In genomic region chr4:109810580-109811387, GRCh38 we compare ENCODE assay signal across 25 cellular contexts. TPM values are rescaled to one million over a fixed set of nuclear protein-coding genes. Genes with fewer than 3 reads are reported as not detected.
"Had no signal": no experiment of that assay in that cellular context is flagged by ENCODE, and none has a peak within 500 bp of the region (broad histone marks: within the 10 kb centered on the region; RNA-seq: fewer than 3 reads in every experiment).

No MANE protein-coding gene starts in this region.

- H3K9me3 ChIP-seq: body of pancreas, left ventricle myocardium inferior, prostate gland, right atrium auricular region, tibial nerve, vagina had no signal

- ATAC-seq: activated CD4-positive, alpha-beta T cell treated with anti-CD3 and anti-CD28 coated beads for 36 hours; activated CD8-positive, alpha-beta memory T cell treated with anti-CD3 and anti-CD28 coated beads, Interleukin-2, amount 10 ng/mL, durations not matched to agents 7 days and 5 days; body of pancreas; foreskin keratinocyte had no signal

- H3K27ac Mint-ChIP-seq: activated CD4-positive, alpha-beta memory T cell treated with anti-CD3 and anti-CD28 coated beads, Interleukin-2, amount 10 ng/mL, durations not matched to agents 7 days and 5 days; activated CD4-positive, alpha-beta T cell treated with anti-CD3 and anti-CD28 coated beads for 36 hours; activated naive CD4-positive, alpha-beta T cell treated with anti-CD3 and anti-CD28 coated beads for 36 hours; activated T-helper 2 cell treated with anti-CD3 and anti-CD28 coated beads, Interferon-gamma antibody, Interleukin-2, Interleukin-4, amounts not matched to agents 10 μg/mL and 5 μg/mL and 100 μg/mL, durations not matched to agents 14 hours and 24 hours and 36 hours; naive B cell had no signal

- H3K36me3 ChIP-seq: left ventricle myocardium inferior, prostate gland, right atrium auricular region, tibial nerve, vagina, WERI-Rb-1 had no signal

- DNase-seq: activated CD4-positive, alpha-beta memory T cell treated with anti-CD3 and anti-CD28 coated beads, Interleukin-2, amount 10 ng/mL, durations not matched to agents 7 days and 5 days; activated CD4-positive, alpha-beta T cell treated with anti-CD3 and anti-CD28 coated beads for 36 hours; activated CD8-positive, alpha-beta memory T cell treated with anti-CD3 and anti-CD28 coated beads, Interleukin-2, amount 10 ng/mL, durations not matched to agents 7 days and 5 days; activated naive CD4-positive, alpha-beta T cell treated with anti-CD3 and anti-CD28 coated beads for 36 hours; body of pancreas; foreskin keratinocyte; hippocampal formation; kidney glomerular epithelial cell; left ventricle myocardium inferior; mammary epithelial cell; naive B cell; stimulated activated CD4-positive, alpha-beta T cell treated with anti-CD3 and anti-CD28 coated beads, Interleukin-2, amount 100 ng/mL, for 24 hours; stimulated activated naive CD4-positive, alpha-beta T cell treated with Interleukin-2 at 50 U/mL for 16 hours; substantia nigra; WERI-Rb-1 had no signal

- H3K27ac ChIP-seq: body of pancreas, foreskin keratinocyte, left ventricle myocardium inferior, prostate gland, right atrium auricular region, tibial nerve, vagina, WERI-Rb-1 had no signal

- H3K9me3 Mint-ChIP-seq: activated CD4-positive, alpha-beta memory T cell treated with anti-CD3 and anti-CD28 coated beads, Interleukin-2, amount 10 ng/mL, durations not matched to agents 7 days and 5 days; activated naive CD4-positive, alpha-beta T cell treated with anti-CD3 and anti-CD28 coated beads for 36 hours; activated T-helper 2 cell treated with anti-CD3 and anti-CD28 coated beads, Interferon-gamma antibody, Interleukin-2, Interleukin-4, amounts not matched to agents 10 μg/mL and 5 μg/mL and 100 μg/mL, durations not matched to agents 14 hours and 24 hours and 36 hours; naive B cell had no signal

- H3K4me1 ChIP-seq: foreskin keratinocyte, prostate gland, tibial nerve had no signal

- H3K4me3 ChIP-seq: body of pancreas, left ventricle myocardium inferior, prostate gland, right atrium auricular region, tibial nerve, vagina had no signal

- H3K27me3 Mint-ChIP-seq: activated CD4-positive, alpha-beta memory T cell treated with anti-CD3 and anti-CD28 coated beads, Interleukin-2, amount 10 ng/mL, durations not matched to agents 7 days and 5 days had no signal

- H3K27me3 ChIP-seq: body of pancreas, foreskin keratinocyte, right atrium auricular region, tibial nerve, vagina had no signal

- H3K4me3 Mint-ChIP-seq: activated CD4-positive, alpha-beta memory T cell treated with anti-CD3 and anti-CD28 coated beads, Interleukin-2, amount 10 ng/mL, durations not matched to agents 7 days and 5 days; activated CD4-positive, alpha-beta T cell treated with anti-CD3 and anti-CD28 coated beads for 36 hours; activated CD8-positive, alpha-beta memory T cell treated with anti-CD3 and anti-CD28 coated beads, Interleukin-2, amount 10 ng/mL, durations not matched to agents 7 days and 5 days; activated naive CD4-positive, alpha-beta T cell treated with anti-CD3 and anti-CD28 coated beads for 36 hours had no signal

RNA-seq across cellular contexts. Expression of gene CFI, which starts 9.0 kb away (rescaled TPM):
- total RNA-seq: activated CD4-positive, alpha-beta T cell treated with anti-CD3 and anti-CD28 coated beads for 36 hours; activated naive CD4-positive, alpha-beta T cell treated with anti-CD3 and anti-CD28 coated beads for 36 hours; foreskin keratinocyte; osteocyte; T-helper 2 cell treated with Interferon-gamma antibody and Interleukin-4, amounts not matched to agents 100 ng/mL and 5 ng/mL, for 36 hours had no signal
- polyA plus RNA-seq: foreskin keratinocyte had no signal

RNA-seq across cellular contexts. Expression of gene RRH, which starts 17.0 kb away (rescaled TPM):
- total RNA-seq: activated naive CD4-positive, alpha-beta T cell treated with anti-CD3 and anti-CD28 coated beads for 36 hours; body of pancreas; epithelial cell of proximal tubule; foreskin keratinocyte; mononuclear cell; osteocyte; right atrium auricular region; vagina had no signal

RNA-seq across cellular contexts. Expression of gene LRIT3, which starts 37.1 kb away (rescaled TPM):
- total RNA-seq: cardiac septum, epithelial cell of proximal tubule, left ventricle myocardium inferior, vagina had no signal
